ENCODE assay signal across 8 cellular contexts in the genomic region with DNA sequence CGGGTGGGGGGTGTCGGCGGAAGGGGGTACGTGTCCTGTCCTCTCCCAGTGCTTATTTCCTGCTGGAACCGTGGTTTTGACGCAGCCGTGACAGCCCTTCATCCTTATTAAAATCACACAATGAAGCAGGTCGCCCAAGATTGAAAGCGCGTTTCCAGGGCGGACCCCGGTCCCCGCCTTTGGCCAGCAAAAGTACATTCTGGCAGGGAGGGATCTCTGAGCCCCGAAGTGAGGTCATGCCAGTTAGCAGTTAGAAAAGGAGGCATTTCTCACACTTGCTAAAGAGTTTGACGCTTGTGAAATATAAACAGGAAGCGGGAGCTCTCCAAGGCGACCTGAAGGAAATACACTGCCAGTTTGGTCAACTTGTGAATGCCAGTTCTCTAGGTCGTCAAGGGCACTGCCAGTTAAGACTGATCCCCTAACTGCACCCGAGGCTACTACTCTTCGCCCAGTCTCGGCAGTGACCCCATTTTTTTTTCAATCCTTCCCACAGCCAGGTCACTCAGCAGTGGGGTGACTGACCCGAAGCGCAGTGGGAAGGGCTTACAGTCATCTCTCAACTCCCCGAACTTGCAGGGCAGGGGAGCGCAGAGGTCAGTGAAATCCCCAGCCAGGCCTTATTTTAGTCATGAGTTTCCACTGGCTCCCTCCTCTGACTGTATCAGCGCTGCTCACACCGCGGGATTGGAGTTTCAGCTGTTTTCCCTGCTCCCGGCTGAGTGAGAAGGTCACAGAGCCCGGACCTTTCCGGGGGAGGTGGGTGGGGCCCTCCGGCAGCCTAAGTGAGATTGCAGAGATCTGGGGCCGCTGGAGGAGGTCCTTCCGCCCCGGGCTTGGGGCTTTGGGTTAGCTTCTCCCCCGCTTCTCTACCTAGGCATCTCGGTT. TPM values are rescaled to one million over a fixed set of nuclear protein-coding genes. Genes with fewer than 3 reads are reported as not detected.
DNase-seq lines count a peak whose midpoint lies in the region; ATAC-seq and TF ChIP-seq lines count a peak whose summit lies in the region.

No MANE protein-coding gene starts in this region.

- peak; percentile 66 for TF ChIP-seq POLR2A in right lobe of liver (IDR thresholded peaks at IDR 0.05)

- H3K4me2 ChIP-seq in GM23338 (peak overlapping the region; percentile 94), Loucy (ENCODE audit: low read depth, low read length, poor library complexity, severe bottlenecking) (peak overlapping the region; percentile 98)

- H3K4me3 Mint-ChIP-seq in GM23338: peak overlapping the region; percentile 88
- H3K4me3 Mint-ChIP-seq in dendritic cell treated with granulocyte-macrophage colony-stimulating factor and Interleukin-4, amounts not matched to agents 40 ng/mL and 50 ng/mL, for 4 days: peak overlapping the region; percentile 98

- no peak overlapping the region for H3K27ac Mint-ChIP-seq in GM23338
- peak overlapping the region; percentile 99 for H3K27ac Mint-ChIP-seq in dendritic cell treated with granulocyte-macrophage colony-stimulating factor and Interleukin-4, amounts not matched to agents 40 ng/mL and 50 ng/mL, for 4 days

- H4K20me1 ChIP-seq in GM23338 (replicated peaks; ENCODE audit: insufficient read depth) (no peaks in the 10 kb centered on the region), Loucy (ENCODE audit: insufficient read depth, low read length, poor library complexity, severe bottlenecking) (peaks cover 13% of the 10 kb centered on the region)

- no peaks in the 10 kb centered on the region for H3K9me3 ChIP-seq in Loucy (ENCODE audit: insufficient read depth, low read depth, low read length)
- no peaks in the 10 kb centered on the region for H3K9me3 ChIP-seq in right lobe of liver

- H3K27ac ChIP-seq in GM23338 (ENCODE audit: low read depth) (no peak overlapping the region), right lobe of liver (peak overlapping the region; percentile 93 to 100 (median 98))

- peak; percentile 74 for DNase-seq in GM03348 (ENCODE audit: low spot score)
- peak; percentile 71 for DNase-seq in GM23338 (ENCODE audit: low spot score)
- DNase-seq in activated CD4-positive, alpha-beta T cell treated with anti-CD3 and anti-CD28 coated beads for 4 hours: peak; percentile 43 to 63
- DNase-seq in right lobe of liver: peak; percentile 90 to 93 (median 91)
- DNase-seq in stimulated activated CD4-positive, alpha-beta T cell treated with anti-CD3 and anti-CD28 coated beads, TNF-alpha, amount 100 ng/mL, for 24 hours (ENCODE audit: low read depth in 3 of 3): peak in 2 of 3 experiments; percentile 26 to 80
- no peak for DNase-seq in GM19240 (ENCODE audit: insufficient read length, low spot score)

- 5% methylated on average over 25 of the region's 37 CpGs for WGBS in right lobe of liver (ENCODE audit: insufficient coverage, low coverage, low lambda C conversion rate, missing lambda C conversion rate)

- peak; percentile 15 for ATAC-seq in GM23338
- peak; percentile 27 to 50 (median 38) for ATAC-seq in right lobe of liver

- H3K36me3 Mint-ChIP-seq in GM23338 (ENCODE audit: low read depth): no peaks in the 10 kb centered on the region; the same call in 2 of the 3 replicates
- peaks cover 40% of the 10 kb centered on the region for H3K36me3 Mint-ChIP-seq in dendritic cell treated with granulocyte-macrophage colony-stimulating factor and Interleukin-4, amounts not matched to agents 40 ng/mL and 50 ng/mL, for 4 days (ENCODE audit: low read depth)

- no peaks in the 10 kb centered on the region for H3K79me2 ChIP-seq in GM23338 (replicated peaks; ENCODE audit: insufficient read depth)
- H3K79me2 ChIP-seq in Loucy (ENCODE audit: insufficient read depth, low read length): peaks cover 29% of the 10 kb centered on the region

- peak overlapping the region; percentile 95 for H2AFZ ChIP-seq in GM23338
- H2AFZ ChIP-seq in Loucy (ENCODE audit: low read length): peak overlapping the region; percentile 80

- H3K27me3 Mint-ChIP-seq in GM23338 (ENCODE audit: insufficient read depth, low read depth, poor library complexity): peaks cover 42% of the 10 kb centered on the region
- H3K27me3 Mint-ChIP-seq in dendritic cell treated with granulocyte-macrophage colony-stimulating factor and Interleukin-4, amounts not matched to agents 40 ng/mL and 50 ng/mL, for 4 days: no peaks in the 10 kb centered on the region

- H3K4me1 ChIP-seq in GM23338 (ENCODE audit: insufficient read depth): peaks cover 19% of the 10 kb centered on the region
- peaks cover 33% of the 10 kb centered on the region for H3K4me1 ChIP-seq in Loucy (ENCODE audit: insufficient read depth, low read length, poor library complexity, severe bottlenecking)
- peaks cover 0 to 21% (median 5%) of the 10 kb centered on the region in 4 donors for H3K4me1 ChIP-seq in right lobe of liver

- peaks cover 53% of the 10 kb centered on the region for H3K27me3 ChIP-seq in GM23338 (ENCODE audit: insufficient read depth)
- H3K27me3 ChIP-seq in Loucy (ENCODE audit: insufficient read depth, low read length, poor library complexity, severe bottlenecking): no peaks in the 10 kb centered on the region
- H3K27me3 ChIP-seq in right lobe of liver: no peaks in the 10 kb centered on the region

- H3K4me3 ChIP-seq in GM23338 (peak overlapping the region; percentile 91), Loucy (ENCODE audit: low read length, poor library complexity, severe bottlenecking) (peak overlapping the region; percentile 88), right lobe of liver (peak overlapping the region; percentile 45 to 92 (median 57))

- intact Hi-C loops in dendritic cell treated with granulocyte-macrophage colony-stimulating factor and Interleukin-4, amounts not matched to agents 40 ng/mL and 50 ng/mL, for 4 days (cut with micrococcal nuclease): loop anchor here (2.0 to 5.0 kb wide), 6 partner anchors 35 to 254 kb away; a partner anchor contains a TSS
- intact Hi-C loops in right lobe of liver (cut with DNase I): loop anchor here in 1 of 2 donors (10.0 kb wide), 1 partner anchor 242 kb away; no protein-coding TSS in a partner anchor

- H3K9me2 ChIP-seq in GM23338 (ENCODE audit: insufficient read depth) (no peaks in the 10 kb centered on the region), Loucy (replicated peaks; ENCODE audit: low read depth, low read length) (no peaks in the 10 kb centered on the region)

- TF ChIP-seq CTCF in GM23338 (conservative IDR thresholded peaks at IDR 0.05; ENCODE audit: low read depth in 2 of 2) (no peak), Loucy (conservative IDR thresholded peaks at IDR 0.05; ENCODE audit: low read length) (no peak), right lobe of liver (IDR thresholded peaks at IDR 0.05) (peak in 1 of 4 donors; percentile 14)

- peaks cover 18% of the 10 kb centered on the region for H3F3A ChIP-seq in GM23338 (replicated peaks; ENCODE audit: low read depth)
- no peaks in the 10 kb centered on the region for H3F3A ChIP-seq in Loucy (ENCODE audit: low read depth)

- H3K36me3 ChIP-seq in GM23338 (ENCODE audit: insufficient read depth) (no peaks in the 10 kb centered on the region), Loucy (ENCODE audit: insufficient read depth, low read length) (peaks cover 9% of the 10 kb centered on the region; the same call in 1 of the 2 replicates), right lobe of liver (peaks cover 0 to 12% (median 3%) of the 10 kb centered on the region in 4 donors)

- peak overlapping the region; percentile 96 for H3K9ac ChIP-seq in Loucy (ENCODE audit: low read depth, low read length, poor library complexity, severe bottlenecking)

- H3K9me3 Mint-ChIP-seq in GM23338: 0 out of 3 replicates have a peak, but pooled peaks cover 5% of the 10 kb centered on the region
- no peaks in the 10 kb centered on the region for H3K9me3 Mint-ChIP-seq in dendritic cell treated with granulocyte-macrophage colony-stimulating factor and Interleukin-4, amounts not matched to agents 40 ng/mL and 50 ng/mL, for 4 days

- peaks cover 26% of the 10 kb centered on the region for H3K4me1 Mint-ChIP-seq in GM23338
- peaks cover 32% of the 10 kb centered on the region for H3K4me1 Mint-ChIP-seq in dendritic cell treated with granulocyte-macrophage colony-stimulating factor and Interleukin-4, amounts not matched to agents 40 ng/mL and 50 ng/mL, for 4 days (ENCODE audit: low read depth)

TF ChIP-seq in GM23338, 12 proteins besides CTCF, POLR2A, EP300 and RAD21:
- no peak for TF ChIP-seq ZNF331 (CRISPR knock-in tag; IDR thresholded peaks at IDR 0.05; ENCODE audit: low read depth)
- peak; percentile 31 for TF ChIP-seq EZH2 (IDR thresholded peaks at IDR 0.05; ENCODE audit: low read depth, unreplicated experiment)
TF ChIP-seq in GM23338: peak in this region for 1.

RNA-seq across cellular contexts. Expression of a gene that starts 2.0 kb away (rescaled TPM):
- 1.7 and 2.2 TPM in 2 replicates for total RNA-seq in GM23338 (2014; rRNA removed; shearing (Covaris generic))
- polyA plus RNA-seq in GM23338 (2016; fragmentation: Nextera tagmentation; extraction: Ambion mirVana): 1.7 and 2.0 TPM in 2 replicates
- 100 to 1,000 TPM in 1 of 6 experiments, 10 to 100 TPM in 5; 19.0 to 170 (median 57.7) TPM for total RNA-seq in right lobe of liver
